In the genomic region with DNA sequence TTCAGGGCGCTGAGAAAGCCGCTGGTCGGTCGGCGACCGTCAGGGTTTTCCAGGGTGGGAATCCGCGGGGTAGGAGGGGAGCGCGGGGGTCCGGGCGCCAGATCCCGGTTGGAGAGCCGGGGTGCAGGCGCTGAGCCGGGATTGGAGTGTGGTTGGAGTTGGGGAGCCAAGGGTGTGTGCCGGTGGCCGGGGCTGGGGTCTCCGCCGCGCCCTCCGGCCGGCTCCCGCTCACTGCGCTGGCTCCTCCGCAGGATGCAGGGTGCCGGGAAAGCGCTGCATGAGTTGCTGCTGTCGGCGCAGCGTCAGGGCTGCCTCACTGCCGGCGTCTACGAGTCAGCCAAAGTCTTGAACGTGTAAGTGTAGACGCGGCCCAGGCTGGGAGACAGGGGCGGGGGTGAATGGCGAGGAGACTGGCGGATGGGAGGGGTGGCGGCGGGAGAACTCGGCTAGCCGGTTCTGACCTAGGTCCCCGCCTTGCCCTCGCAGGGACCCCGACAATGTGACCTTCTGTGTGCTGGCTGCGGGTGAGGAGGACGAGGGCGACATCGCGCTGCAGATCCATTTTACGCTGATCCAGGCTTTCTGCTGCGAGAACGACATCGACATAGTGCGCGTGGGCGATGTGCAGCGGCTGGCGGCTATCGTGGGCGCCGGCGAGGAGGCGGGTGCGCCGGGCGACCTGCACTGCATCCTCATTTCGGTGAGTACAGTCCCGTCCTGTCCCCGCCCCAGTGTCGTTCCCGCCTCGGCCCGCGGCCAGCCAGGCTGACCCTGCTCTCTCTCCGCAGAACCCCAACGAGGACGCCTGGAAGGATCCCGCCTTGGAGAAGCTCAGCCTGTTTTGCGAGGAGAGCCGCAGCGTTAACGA, we compare ENCODE assay signal across 8 cellular contexts. TPM values are rescaled to one million over a fixed set of nuclear protein-coding genes. Genes with fewer than 3 reads are reported as not detected.
A peak's percentile ranks its signal among the peaks of the same experiment; 100 is the strongest.
DNase-seq lines count a peak whose midpoint lies in the region; ATAC-seq and TF ChIP-seq lines count a peak whose summit lies in the region.

No MANE protein-coding gene starts in this region.

- H3K36me3 Mint-ChIP-seq in T-helper 17 cell (ENCODE audit: low read depth): no peaks in the 10 kb centered on the region

- peak; percentile 42 for DNase-seq in ACHN
- DNase-seq in HAP-1 (ENCODE audit: low spot score in 2 of 2): peak; percentile 33 to 64
- peak; percentile 30 to 42 (median 41) for DNase-seq in T-helper 17 cell
- DNase-seq in ascending aorta (ENCODE audit: low spot score in 2 of 2): peak in 1 of 2 donors; percentile 82
- peak; percentile 27 for DNase-seq in hepatic stellate cell (ENCODE audit: low spot score)
- DNase-seq in prostate gland (ENCODE audit: low spot score): peak; percentile 44
- no peak for DNase-seq in SKM-1 (lab: John Stamatoyannopoulos, UW; ENCODE audit: unreplicated experiment)

- intact Hi-C loops in ascending aorta (cut with DNase I): loop anchor here (1.0 to 5.0 kb wide), 6 partner anchors 29 to 1757 kb away; partner anchors contain the start of gene AUH
- intact Hi-C loops in prostate gland (cut with DNase I): loop anchor here (10.0 kb wide), 1 partner anchor 199 kb away; no protein-coding TSS in a partner anchor

- H3K27me3 Mint-ChIP-seq in T-helper 17 cell: no peaks in the 10 kb centered on the region

- no peak for TF ChIP-seq POLR2A in prostate gland (IDR thresholded peaks at IDR 0.05)

- 1% methylated on average over 65 of the region's 85 CpGs for WGBS in prostate gland

- TF ChIP-seq CTCF in ascending aorta (IDR thresholded peaks at IDR 0.05) (no peak), prostate gland (IDR thresholded peaks at IDR 0.05) (no peak)

- H3K36me3 ChIP-seq in HAP-1 (replicated peaks) (peaks cover 7% of the 10 kb centered on the region), ascending aorta (no peaks in the 10 kb centered on the region), prostate gland (no peaks in the 10 kb centered on the region)

- ATAC-seq in T-helper 17 cell (peak; percentile 42), HG03442 (IDR thresholded peaks at IDR 0.05; ENCODE audit: unreplicated experiment) (no peak)

- peaks cover 21% of the 10 kb centered on the region for H3K4me1 Mint-ChIP-seq in T-helper 17 cell

- H3K27me3 ChIP-seq in HAP-1 (ENCODE audit: low read depth) (no peaks in the 10 kb centered on the region), ascending aorta (no peaks in the 10 kb centered on the region), prostate gland (replicated peaks; ENCODE audit: insufficient read depth) (no peaks in the 10 kb centered on the region)

- H3K27ac Mint-ChIP-seq in T-helper 17 cell: peak overlapping the region; percentile 91

- in situ Hi-C loops in ACHN (cut with HindIII; ENCODE audit: low pct_ligation_motif_present, low pct_unique_long_range_greater_than_20kb, low sequenced_read_pairs) (no loop called here), HAP-1 (cut with MboI; ENCODE audit: low sequenced_read_pairs) (loop anchor here (5.0 kb wide), 1 partner anchor 72 kb away; no protein-coding TSS in a partner anchor)

- H3K27ac ChIP-seq in ascending aorta: peak overlapping the region; percentile 97
- peak overlapping the region; percentile 88 to 89 for H3K27ac ChIP-seq in prostate gland

- peak overlapping the region; percentile 95 for H3K4me3 Mint-ChIP-seq in T-helper 17 cell

- H3K9me3 ChIP-seq in HAP-1 (no peaks in the 10 kb centered on the region), T-helper 17 cell (ENCODE audit: control insufficient read depth, low read length, poor library complexity, severe bottlenecking) (no peaks in the 10 kb centered on the region), ascending aorta (no peaks in the 10 kb centered on the region), prostate gland (no peaks in the 10 kb centered on the region)

- peak overlapping the region; percentile 82 for H3K4me3 ChIP-seq in HAP-1
- H3K4me3 ChIP-seq in ascending aorta: peak overlapping the region; percentile 81 to 91
- H3K4me3 ChIP-seq in prostate gland: peak overlapping the region; percentile 61 to 65

- peaks cover 26% of the 10 kb centered on the region for H3K4me1 ChIP-seq in HAP-1
- H3K4me1 ChIP-seq in ascending aorta: peaks cover 9 to 24% of the 10 kb centered on the region in 2 donors
- no peaks in the 10 kb centered on the region for H3K4me1 ChIP-seq in prostate gland (replicated peaks)

RNA-seq across cellular contexts. Expression of gene GADD45G, which starts 0.6 kb away (rescaled TPM):
- total RNA-seq in T-helper 17 cell: 10 to 100 TPM; 14.3 to 15.1 TPM
- 4.6 TPM for total RNA-seq in ascending aorta
- 10 to 100 TPM; 28.4 to 88.5 TPM for total RNA-seq in prostate gland
